In the genomic region with DNA sequence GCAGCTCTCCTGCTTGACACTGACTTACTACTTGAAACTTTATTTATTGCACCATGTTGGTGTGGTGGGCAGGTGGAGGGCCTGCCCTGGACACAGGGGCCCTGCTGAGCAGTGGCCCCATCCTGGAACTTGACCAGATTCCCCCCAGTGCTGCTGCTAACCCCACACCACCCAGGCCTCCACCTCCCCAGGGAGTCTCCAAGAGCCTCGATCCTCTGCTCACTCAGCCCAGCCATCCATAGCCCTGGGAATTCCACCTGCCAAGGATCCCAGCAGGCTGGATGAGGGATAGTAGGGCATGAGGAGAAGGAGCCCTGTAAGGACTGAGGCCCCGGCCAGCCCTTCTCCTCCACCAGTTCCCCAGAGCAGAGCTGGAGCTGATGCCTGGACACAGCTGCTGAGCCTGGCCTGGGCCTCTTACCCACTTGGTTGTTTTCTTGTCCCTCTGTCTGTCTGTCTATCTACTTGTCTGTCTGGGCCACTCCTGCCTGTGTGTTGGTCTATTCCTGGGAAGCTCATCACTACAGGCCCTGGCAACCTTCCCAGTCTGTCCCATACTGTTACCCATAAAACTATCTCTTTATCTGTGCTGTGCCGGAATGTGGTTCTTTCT, we compare ENCODE assay signal across 1 cellular context.
TF ChIP-seq lines count a peak whose summit lies in the region.

No MANE protein-coding gene starts in this region.

TF ChIP-seq in GM23338, 12 proteins besides CTCF, POLR2A, EP300 and RAD21:
- TF ChIP-seq REST (IDR thresholded peaks at IDR 0.05; ENCODE audit: unreplicated experiment) = no peak
- no peak for TF ChIP-seq EZH2phosphoT487 (IDR thresholded peaks at IDR 0.05; ENCODE audit: unreplicated experiment)
- TF ChIP-seq EZH2 (IDR thresholded peaks at IDR 0.05; ENCODE audit: low read depth, unreplicated experiment) = no peak
- no peak for TF ChIP-seq JUNB (IDR thresholded peaks at IDR 0.05; ENCODE audit: unreplicated experiment)
- TF ChIP-seq ZNF331 (CRISPR knock-in tag; IDR thresholded peaks at IDR 0.05; ENCODE audit: low read depth) = no peak
- TF ChIP-seq ZNF114 (CRISPR knock-in tag; IDR thresholded peaks at IDR 0.05) = no peak
- no peak for TF ChIP-seq ETS1 (IDR thresholded peaks at IDR 0.05)
- no peak; the same call in 1 of the 2 replicates for TF ChIP-seq POLR2AphosphoS5 (IDR thresholded peaks at IDR 0.05; ENCODE audit: low read depth)
- no peak for TF ChIP-seq CREB1 (CRISPR knock-in tag; IDR thresholded peaks at IDR 0.05; ENCODE audit: low read depth)
- TF ChIP-seq, protein P1, sequence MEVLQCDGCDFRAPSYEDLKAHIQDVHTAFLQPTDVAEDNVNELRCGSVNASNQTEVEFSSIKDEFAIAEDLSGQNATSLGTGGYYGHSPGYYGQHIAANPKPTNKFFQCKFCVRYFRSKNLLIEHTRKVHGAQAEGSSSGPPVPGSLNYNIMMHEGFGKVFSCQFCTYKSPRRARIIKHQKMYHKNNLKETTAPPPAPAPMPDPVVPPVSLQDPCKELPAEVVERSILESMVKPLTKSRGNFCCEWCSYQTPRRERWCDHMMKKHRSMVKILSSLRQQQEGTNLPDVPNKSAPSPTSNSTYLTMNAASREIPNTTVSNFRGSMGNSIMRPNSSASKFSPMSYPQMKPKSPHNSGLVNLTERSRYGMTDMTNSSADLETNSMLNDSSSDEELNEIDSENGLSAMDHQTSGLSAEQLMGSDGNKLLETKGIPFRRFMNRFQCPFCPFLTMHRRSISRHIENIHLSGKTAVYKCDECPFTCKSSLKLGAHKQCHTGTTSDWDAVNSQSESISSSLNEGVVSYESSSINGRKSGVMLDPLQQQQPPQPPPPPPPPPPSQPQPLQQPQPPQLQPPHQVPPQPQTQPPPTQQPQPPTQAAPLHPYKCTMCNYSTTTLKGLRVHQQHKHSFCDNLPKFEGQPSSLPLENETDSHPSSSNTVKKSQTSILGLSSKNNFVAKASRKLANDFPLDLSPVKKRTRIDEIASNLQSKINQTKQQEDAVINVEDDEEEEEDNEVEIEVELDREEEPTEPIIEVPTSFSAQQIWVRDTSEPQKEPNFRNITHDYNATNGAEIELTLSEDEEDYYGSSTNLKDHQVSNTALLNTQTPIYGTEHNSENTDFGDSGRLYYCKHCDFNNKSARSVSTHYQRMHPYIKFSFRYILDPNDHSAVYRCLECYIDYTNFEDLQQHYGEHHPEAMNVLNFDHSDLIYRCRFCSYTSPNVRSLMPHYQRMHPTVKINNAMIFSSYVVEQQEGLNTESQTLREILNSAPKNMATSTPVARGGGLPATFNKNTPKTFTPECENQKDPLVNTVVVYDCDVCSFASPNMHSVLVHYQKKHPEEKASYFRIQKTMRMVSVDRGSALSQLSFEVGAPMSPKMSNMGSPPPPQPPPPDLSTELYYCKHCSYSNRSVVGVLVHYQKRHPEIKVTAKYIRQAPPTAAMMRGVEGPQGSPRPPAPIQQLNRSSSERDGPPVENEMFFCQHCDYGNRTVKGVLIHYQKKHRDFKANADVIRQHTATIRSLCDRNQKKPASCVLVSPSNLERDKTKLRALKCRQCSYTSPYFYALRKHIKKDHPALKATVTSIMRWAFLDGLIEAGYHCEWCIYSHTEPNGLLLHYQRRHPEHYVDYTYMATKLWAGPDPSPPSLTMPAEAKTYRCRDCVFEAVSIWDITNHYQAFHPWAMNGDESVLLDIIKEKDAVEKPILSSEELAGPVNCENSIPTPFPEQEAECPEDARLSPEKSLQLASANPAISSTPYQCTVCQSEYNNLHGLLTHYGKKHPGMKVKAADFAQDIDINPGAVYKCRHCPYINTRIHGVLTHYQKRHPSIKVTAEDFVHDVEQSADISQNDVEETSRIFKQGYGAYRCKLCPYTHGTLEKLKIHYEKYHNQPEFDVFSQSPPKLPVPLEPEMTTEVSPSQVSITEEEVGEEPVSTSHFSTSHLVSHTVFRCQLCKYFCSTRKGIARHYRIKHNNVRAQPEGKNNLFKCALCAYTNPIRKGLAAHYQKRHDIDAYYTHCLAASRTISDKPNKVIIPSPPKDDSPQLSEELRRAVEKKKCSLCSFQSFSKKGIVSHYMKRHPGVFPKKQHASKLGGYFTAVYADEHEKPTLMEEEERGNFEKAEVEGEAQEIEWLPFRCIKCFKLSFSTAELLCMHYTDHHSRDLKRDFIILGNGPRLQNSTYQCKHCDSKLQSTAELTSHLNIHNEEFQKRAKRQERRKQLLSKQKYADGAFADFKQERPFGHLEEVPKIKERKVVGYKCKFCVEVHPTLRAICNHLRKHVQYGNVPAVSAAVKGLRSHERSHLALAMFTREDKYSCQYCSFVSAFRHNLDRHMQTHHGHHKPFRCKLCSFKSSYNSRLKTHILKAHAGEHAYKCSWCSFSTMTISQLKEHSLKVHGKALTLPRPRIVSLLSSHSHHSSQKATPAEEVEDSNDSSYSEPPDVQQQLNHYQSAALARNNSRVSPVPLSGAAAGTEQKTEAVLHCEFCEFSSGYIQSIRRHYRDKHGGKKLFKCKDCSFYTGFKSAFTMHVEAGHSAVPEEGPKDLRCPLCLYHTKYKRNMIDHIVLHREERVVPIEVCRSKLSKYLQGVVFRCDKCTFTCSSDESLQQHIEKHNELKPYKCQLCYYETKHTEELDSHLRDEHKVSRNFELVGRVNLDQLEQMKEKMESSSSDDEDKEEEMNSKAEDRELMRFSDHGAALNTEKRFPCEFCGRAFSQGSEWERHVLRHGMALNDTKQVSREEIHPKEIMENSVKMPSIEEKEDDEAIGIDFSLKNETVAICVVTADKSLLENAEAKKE (CRISPR knock-in tag; IDR thresholded peaks at IDR 0.05) = no peak
- TF ChIP-seq NANOG (IDR thresholded peaks at IDR 0.05; ENCODE audit: borderline replicate concordance) = no peak
- no peak for TF ChIP-seq STAT1 (IDR thresholded peaks at IDR 0.05; ENCODE audit: unreplicated experiment)
